In genomic region chr3:19471147-19471546, GRCh38 we compare ENCODE assay signal across 24 cellular contexts.
A peak's percentile ranks its signal among the peaks of the same experiment; 100 is the strongest.
DNase-seq lines count a peak whose midpoint lies in the region; ATAC-seq, FAIRE-seq and TF ChIP-seq lines count a peak whose summit lies in the region.
"Had no signal": no experiment of that assay in that cellular context is flagged by ENCODE, and none has a peak within 500 bp of the region (broad histone marks: within the 10 kb centered on the region; RNA-seq: fewer than 3 reads in every experiment).

No MANE protein-coding gene starts in this region.

- H3K9ac ChIP-seq in neuronal stem cell (ENCODE audit: low read depth, low read length, poor library complexity): no peak overlapping the region
- H3K9ac ChIP-seq: BLaER1 had no signal

- H3K27ac Mint-ChIP-seq in WTC11: no peak overlapping the region
- H3K27ac Mint-ChIP-seq: CD14-positive monocyte; CD4-positive, alpha-beta memory T cell had no signal

- no peak overlapping the region for H2BK5ac ChIP-seq in neuronal stem cell (ENCODE audit: low read length)

- H3K27me3 Mint-ChIP-seq in WTC11 (ENCODE audit: low read depth): no peaks in the 10 kb centered on the region
- H3K27me3 Mint-ChIP-seq: CD4-positive, alpha-beta memory T cell had no signal

- no peak overlapping the region for H4K8ac ChIP-seq in neuronal stem cell (ENCODE audit: low read depth, low read length)

- H3K4me1 ChIP-seq in neuronal stem cell (ENCODE audit: control insufficient read depth in 2 of 2, insufficient read depth in 1 of 2, low read depth in 1 of 2, low read length in 2 of 2): peaks cover 5 to 6% of the 10 kb centered on the region in 2 donors
- H3K4me1 ChIP-seq: A549, BLaER1 had no signal

- peaks cover 20% of the 10 kb centered on the region for H3K36me3 Mint-ChIP-seq in WTC11
- H3K36me3 Mint-ChIP-seq: CD14-positive monocyte; CD4-positive, alpha-beta memory T cell had no signal

- no peak overlapping the region for H2BK120ac ChIP-seq in neuronal stem cell (ENCODE audit: low read depth, low read length)

- H3K4ac ChIP-seq in neuronal stem cell (ENCODE audit: low read length): no peak overlapping the region

- H2BK15ac ChIP-seq in neuronal stem cell (ENCODE audit: low read length): no peak overlapping the region

- peaks cover 0 to 2% of the 10 kb centered on the region in 2 donors for H3K36me3 ChIP-seq in neuronal stem cell (replicated peaks in 1 of 2; ENCODE audit: control insufficient read depth in 2 of 2, insufficient read depth in 2 of 2, low read length in 2 of 2)
- H3K36me3 ChIP-seq: BLaER1 had no signal

- H3K79me1 ChIP-seq in neuronal stem cell (ENCODE audit: low read depth, low read length): no peaks in the 10 kb centered on the region

- no peak overlapping the region for H4K91ac ChIP-seq in neuronal stem cell (ENCODE audit: low read depth, low read length, poor library complexity)

- H3K9me3 Mint-ChIP-seq in WTC11: peaks cover 15% of the 10 kb centered on the region

- H3K18ac ChIP-seq in neuronal stem cell (ENCODE audit: low read length): no peak overlapping the region

- WGBS in neuronal stem cell (ENCODE audit: extremely low coverage in 2 of 2, insufficient read length in 2 of 2, insufficient replicate concordance in 1 of 2), 2 donors: no CpG with 5 or more reads among the region's 4 CpGs

- H3K4me3 ChIP-seq in neuronal stem cell (ENCODE audit: low read length in 2 of 2): no peak overlapping the region
- H3K4me3 ChIP-seq: A549, BLaER1, K562 had no signal

- DNase-seq in DMS 273 (lab: John Stamatoyannopoulos, UW; ENCODE audit: unreplicated experiment): peak; percentile 65
- no peak for DNase-seq in DMS 273 treated with DMSO at 0.1 percent for 48 hours (lab: John Stamatoyannopoulos, UW)
- DNase-seq in WTC11 (ENCODE audit: low spot score): no peak
- peak; percentile 9 for DNase-seq in iPS DF 19.7 (ENCODE audit: low read depth, low spot score)
- DNase-seq in neuronal stem cell (ENCODE audit: low spot score): no peak
- no peak for DNase-seq in RCC 7860 (ENCODE audit: low spot score)
- DNase-seq in OCI-M2 (lab: John Stamatoyannopoulos, UW; ENCODE audit: unreplicated experiment): no peak
- DNase-seq in GM03348 (ENCODE audit: low spot score): no peak
- DNase-seq: AML-193; CD4-positive, alpha-beta memory T cell; DMS53; DND-41; EL; GOT3; HCEC 1CT; IMR-90 had no signal

- H2BK12ac ChIP-seq in neuronal stem cell (ENCODE audit: low read length): no peak overlapping the region

- peaks cover 0 to 3% of the 10 kb centered on the region in 2 donors for H3K9me3 ChIP-seq in neuronal stem cell (replicated peaks in 1 of 2; ENCODE audit: control insufficient read depth in 2 of 2, insufficient read depth in 1 of 2, low read depth in 1 of 2, low read length in 2 of 2)
- H3K9me3 ChIP-seq: A549 had no signal

- H3K14ac ChIP-seq in neuronal stem cell (ENCODE audit: low read length): no peak overlapping the region

- CTCF ChIA-PET in WTC11 (lab: Charles Lee): no interaction called here

- no peak overlapping the region for H3K27ac ChIP-seq in neuronal stem cell (replicated peaks; ENCODE audit: low read length)
- H3K27ac ChIP-seq: 22Rv1, A549, BLaER1, HL-60 had no signal

- POLR2A ChIA-PET in WTC11 (lab: Charles Lee): no interaction called here

- H3K23ac ChIP-seq in neuronal stem cell (ENCODE audit: low read depth, low read length, poor library complexity): no peak overlapping the region

- peaks cover 39% of the 10 kb centered on the region for H3K4me1 Mint-ChIP-seq in WTC11
- H3K4me1 Mint-ChIP-seq: CD14-positive monocyte; CD4-positive, alpha-beta memory T cell had no signal

- no peak for TF ChIP-seq CTCF in WTC11 (IDR thresholded peaks at IDR 0.05)

- no peak overlapping the region for H3K4me2 ChIP-seq in neuronal stem cell (ENCODE audit: insufficient read depth, low read length, poor library complexity, severe bottlenecking)
- H3K4me2 ChIP-seq: A549, BLaER1 had no signal

- H3K4me3 Mint-ChIP-seq in WTC11: no peak overlapping the region
- H3K4me3 Mint-ChIP-seq: CD14-positive monocyte; CD4-positive, alpha-beta memory T cell had no signal

- ATAC-seq in WTC11: peak; percentile 80
- ATAC-seq: A549, K562 had no signal

- FAIRE-seq in RCC 7860 (lab: Jason Lieb, UNC): no peak
- FAIRE-seq: A549, GM12891, GM18507, K562 had no signal

- H3K27me3 ChIP-seq in neuronal stem cell (ENCODE audit: control insufficient read depth in 3 of 3, insufficient read depth in 3 of 3, low read depth in 1 of 3, low read length in 3 of 3): no peaks in the 10 kb centered on the region
- H3K27me3 ChIP-seq: BLaER1 had no signal

- H2AK5ac ChIP-seq in neuronal stem cell (ENCODE audit: low read depth, low read length): no peak overlapping the region

- H2AFZ ChIP-seq in neuronal stem cell (ENCODE audit: low read length): peak overlapping the region; percentile 19

TF ChIP-seq in WTC11, 78 proteins besides CTCF, POLR2A, EP300 and RAD21:
- TF ChIP-seq FOXP4 (CRISPR knock-in tag; IDR thresholded peaks at IDR 0.05) (no peak), FOXK1 (CRISPR knock-in tag; IDR thresholded peaks at IDR 0.05) (no peak), ZNF232 (CRISPR knock-in tag; IDR thresholded peaks at IDR 0.05) (no peak), ZSCAN18 (CRISPR knock-in tag; IDR thresholded peaks at IDR 0.05) (no peak), TCF7 (CRISPR knock-in tag; IDR thresholded peaks at IDR 0.05; ENCODE audit: low read depth) (no peak), SMAD3 (CRISPR knock-in tag; IDR thresholded peaks at IDR 0.05; ENCODE audit: borderline replicate concordance) (no peak), EMX1 (CRISPR knock-in tag; IDR thresholded peaks at IDR 0.05) (no peak), JAZF1 (CRISPR knock-in tag; IDR thresholded peaks at IDR 0.05) (no peak)
- TF ChIP-seq, protein P1, sequence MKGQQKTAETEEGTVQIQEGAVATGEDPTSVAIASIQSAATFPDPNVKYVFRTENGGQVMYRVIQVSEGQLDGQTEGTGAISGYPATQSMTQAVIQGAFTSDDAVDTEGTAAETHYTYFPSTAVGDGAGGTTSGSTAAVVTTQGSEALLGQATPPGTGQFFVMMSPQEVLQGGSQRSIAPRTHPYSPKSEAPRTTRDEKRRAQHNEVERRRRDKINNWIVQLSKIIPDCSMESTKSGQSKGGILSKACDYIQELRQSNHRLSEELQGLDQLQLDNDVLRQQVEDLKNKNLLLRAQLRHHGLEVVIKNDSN (CRISPR knock-in tag; IDR thresholded peaks at IDR 0.05): no peak
- TF ChIP-seq, protein P2, sequence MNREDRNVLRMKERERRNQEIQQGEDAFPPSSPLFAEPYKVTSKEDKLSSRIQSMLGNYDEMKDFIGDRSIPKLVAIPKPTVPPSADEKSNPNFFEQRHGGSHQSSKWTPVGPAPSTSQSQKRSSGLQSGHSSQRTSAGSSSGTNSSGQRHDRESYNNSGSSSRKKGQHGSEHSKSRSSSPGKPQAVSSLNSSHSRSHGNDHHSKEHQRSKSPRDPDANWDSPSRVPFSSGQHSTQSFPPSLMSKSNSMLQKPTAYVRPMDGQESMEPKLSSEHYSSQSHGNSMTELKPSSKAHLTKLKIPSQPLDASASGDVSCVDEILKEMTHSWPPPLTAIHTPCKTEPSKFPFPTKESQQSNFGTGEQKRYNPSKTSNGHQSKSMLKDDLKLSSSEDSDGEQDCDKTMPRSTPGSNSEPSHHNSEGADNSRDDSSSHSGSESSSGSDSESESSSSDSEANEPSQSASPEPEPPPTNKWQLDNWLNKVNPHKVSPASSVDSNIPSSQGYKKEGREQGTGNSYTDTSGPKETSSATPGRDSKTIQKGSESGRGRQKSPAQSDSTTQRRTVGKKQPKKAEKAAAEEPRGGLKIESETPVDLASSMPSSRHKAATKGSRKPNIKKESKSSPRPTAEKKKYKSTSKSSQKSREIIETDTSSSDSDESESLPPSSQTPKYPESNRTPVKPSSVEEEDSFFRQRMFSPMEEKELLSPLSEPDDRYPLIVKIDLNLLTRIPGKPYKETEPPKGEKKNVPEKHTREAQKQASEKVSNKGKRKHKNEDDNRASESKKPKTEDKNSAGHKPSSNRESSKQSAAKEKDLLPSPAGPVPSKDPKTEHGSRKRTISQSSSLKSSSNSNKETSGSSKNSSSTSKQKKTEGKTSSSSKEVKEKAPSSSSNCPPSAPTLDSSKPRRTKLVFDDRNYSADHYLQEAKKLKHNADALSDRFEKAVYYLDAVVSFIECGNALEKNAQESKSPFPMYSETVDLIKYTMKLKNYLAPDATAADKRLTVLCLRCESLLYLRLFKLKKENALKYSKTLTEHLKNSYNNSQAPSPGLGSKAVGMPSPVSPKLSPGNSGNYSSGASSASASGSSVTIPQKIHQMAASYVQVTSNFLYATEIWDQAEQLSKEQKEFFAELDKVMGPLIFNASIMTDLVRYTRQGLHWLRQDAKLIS (CRISPR knock-in tag; IDR thresholded peaks at IDR 0.05; ENCODE audit: borderline replicate concordance): no peak

Comparison
In these comparisons a context has a peak if more than half of its experiments do, and no peak if none do; other contexts are left out.
1. DNase-seq: peak in DMS 273 (single experiment) and iPS DF 19.7 (single experiment); none in DMS 273 treated with DMSO at 0.1 percent for 48 hours (single experiment), WTC11 (single experiment), neuronal stem cell (single experiment), RCC 7860 (single experiment), OCI-M2 (single experiment) and GM03348 (single experiment).